In genomic region chr20:539848-540247, GRCh38 we compare ENCODE assay signal across 12 cellular contexts. TPM values are rescaled to one million over a fixed set of nuclear protein-coding genes. Genes with fewer than 3 reads are reported as not detected.
DNase-seq lines count a peak whose midpoint lies in the region; ATAC-seq, FAIRE-seq and TF ChIP-seq lines count a peak whose summit lies in the region.
"Had no signal": no experiment of that assay in that cellular context is flagged by ENCODE, and none has a peak within 500 bp of the region (broad histone marks: within the 10 kb centered on the region; RNA-seq: fewer than 3 reads in every experiment).

No MANE protein-coding gene starts in this region.

- H3K9me3 ChIP-seq in HepG2 (ENCODE audit: low read length): no peaks in the 10 kb centered on the region
- H3K9me3 ChIP-seq: upper lobe of left lung had no signal

- H3K79me2 ChIP-seq in HepG2 (ENCODE audit: insufficient read depth, low read length): peaks cover 82% of the 10 kb centered on the region

- H2AFZ ChIP-seq in HepG2 (ENCODE audit: low read length): no peak overlapping the region

- peaks cover 4 to 8% of the 10 kb centered on the region in 2 experiments; a peak in 3 of 5 replicates for H3K36me3 ChIP-seq in HepG2 (replicated peaks in 1 of 2; ENCODE audit: control insufficient read depth in 1 of 2, insufficient read depth in 2 of 2, low read length in 2 of 2)
- H3K36me3 ChIP-seq: upper lobe of left lung had no signal

- BruUV-seq in HepG2 (replicated peaks; lab: Mats Ljungman, UMichigan): no TSS peak

- in situ Hi-C loops in HepG2 (cut with HindIII; ENCODE audit: extremely low pct_ligation_motif_present, low pct_unique_long_range_greater_than_20kb): no loop called here

- H4K20me1 ChIP-seq in HepG2 (ENCODE audit: insufficient read depth, low read length): peaks cover 82% of the 10 kb centered on the region

- CTCF ChIA-PET in HepG2 (lab: Yijun Ruan, JAX; ENCODE audit: low intra/inter-chr PET ratio, low total read pairs): no interaction called here

- H3K4me3 Mint-ChIP-seq in natural killer cell: no peak overlapping the region
- H3K4me3 Mint-ChIP-seq in natural killer cell treated with Interleukin-12 subunit alpha and Interleukin-12 subunit beta and Interleukin-15 and Interleukin-18, amount 100 ng/mL, for 72 hours: no peak overlapping the region
- peak overlapping the region in 4 of 5 experiments; percentile 15 to 90 (median 50) for H3K4me3 Mint-ChIP-seq in brain

- peak overlapping the region; percentile 71 to 78 for H3K27ac Mint-ChIP-seq in natural killer cell
- H3K27ac Mint-ChIP-seq in natural killer cell treated with Interleukin-12 subunit alpha and Interleukin-12 subunit beta and Interleukin-15 and Interleukin-18, amount 100 ng/mL, for 72 hours: no peak overlapping the region
- peak overlapping the region in 2 of 5 experiments; percentile 13 to 14 for H3K27ac Mint-ChIP-seq in brain

- H3K36me3 Mint-ChIP-seq in natural killer cell: no peaks in the 10 kb centered on the region
- peaks cover 17% of the 10 kb centered on the region for H3K36me3 Mint-ChIP-seq in natural killer cell treated with Interleukin-12 subunit alpha and Interleukin-12 subunit beta and Interleukin-15 and Interleukin-18, amount 100 ng/mL, for 72 hours
- H3K36me3 Mint-ChIP-seq in brain: peaks cover 66% of the 10 kb centered on the region

- POLR2A ChIA-PET in HepG2 (lab: Yijun Ruan, JAX): interaction anchor here (1.4 to 5.6 kb wide), 2 partner anchors 8 to 28 kb away, joined by 5 to 22 read pairs; no protein-coding TSS in a partner anchor

- peaks cover 0 to 2% of the 10 kb centered on the region in 2 donors for H3K9me3 Mint-ChIP-seq in natural killer cell
- peaks cover 4% of the 10 kb centered on the region for H3K9me3 Mint-ChIP-seq in natural killer cell treated with Interleukin-12 subunit alpha and Interleukin-12 subunit beta and Interleukin-15 and Interleukin-18, amount 100 ng/mL, for 72 hours
- H3K9me3 Mint-ChIP-seq in brain: peaks cover 18 to 36% (median 27%) of the 10 kb centered on the region in 5 experiments

- peaks cover 84% of the 10 kb centered on the region for H3K4me1 ChIP-seq in HepG2 (ENCODE audit: insufficient read depth, low read length)

- TF ChIP-seq RAD21 in HepG2 (CRISPR knock-in tag; IDR thresholded peaks at IDR 0.05): no peak

- intact Hi-C loops in natural killer cell (cut with micrococcal nuclease) (loop anchor here (5.0 kb wide), 1 partner anchor 188 kb away; no protein-coding TSS in a partner anchor), HepG2 (cut with micrococcal nuclease; ENCODE audit: unreplicated experiment) (loop anchor here (5.0 kb wide), 2 partner anchors 38 to 107 kb away; no protein-coding TSS in a partner anchor)

- no peak for FAIRE-seq in HepG2 (lab: Jason Lieb, UNC)

- 45% methylated on average over 2 of the region's 2 CpGs for WGBS in HepG2 (ENCODE audit: low lambda C conversion rate)

- ATAC-seq in natural killer cell: no peak
- no peak for ATAC-seq in natural killer cell treated with Interleukin-12 subunit alpha and Interleukin-12 subunit beta and Interleukin-15 and Interleukin-18, amount 100 ng/mL, for 72 hours
- ATAC-seq in HepG2: no peak
- no peak for ATAC-seq in GM21825 (IDR thresholded peaks at IDR 0.05; ENCODE audit: unreplicated experiment)

- no peak overlapping the region for H3K27ac ChIP-seq in HepG2 (ENCODE audit: extremely low read length, insufficient read depth, low read length)
- H3K27ac ChIP-seq: KMS-11 had no signal

- TF ChIP-seq EP300 in HepG2 (IDR thresholded peaks at IDR 0.05; ENCODE audit: low read depth in 2 of 2, low read length in 2 of 2) (no peak), HepG2 (CRISPR knock-in tag; IDR thresholded peaks at IDR 0.05; ENCODE audit: borderline replicate concordance) (no peak)

- TF ChIP-seq POLR2A in HepG2 (IDR thresholded peaks at IDR 0.05; ENCODE audit: insufficient read depth in 1 of 2, low read depth in 2 of 2, low read length in 2 of 2): 0 out of 4 replicates have a peak, but pooled peaks of 1 of the 2 experiments have one; percentile 15

- H3K27me3 Mint-ChIP-seq in natural killer cell (ENCODE audit: low read depth in 2 of 2): no peaks in the 10 kb centered on the region
- H3K27me3 Mint-ChIP-seq in natural killer cell treated with Interleukin-12 subunit alpha and Interleukin-12 subunit beta and Interleukin-15 and Interleukin-18, amount 100 ng/mL, for 72 hours: no peaks in the 10 kb centered on the region
- H3K27me3 Mint-ChIP-seq in brain: peaks cover 5% of the 10 kb centered on the region

- peak overlapping the region; percentile 81 for H3K4me2 ChIP-seq in HepG2 (ENCODE audit: low read depth, low read length)

- H3K4me1 Mint-ChIP-seq in natural killer cell (peaks cover 93 to 94% of the 10 kb centered on the region in 2 donors), brain (peaks cover 96% of the 10 kb centered on the region)
- H3K4me1 Mint-ChIP-seq in natural killer cell treated with Interleukin-12 subunit alpha and Interleukin-12 subunit beta and Interleukin-15 and Interleukin-18, amount 100 ng/mL, for 72 hours (ENCODE audit: low read depth in 2 of 2): peaks cover 68 to 78% of the 10 kb centered on the region in 2 donors

- no peak for TF ChIP-seq CTCF in natural killer cell (IDR thresholded peaks at IDR 0.05)
- no peak for TF ChIP-seq CTCF in brain (conservative IDR thresholded peaks at IDR 0.05)
- TF ChIP-seq CTCF in HepG2 (CRISPR knock-in tag; IDR thresholded peaks at IDR 0.05): no peak

- H3K4me3 ChIP-seq in HepG2 (replicated peaks in 1 of 3; ENCODE audit: insufficient read depth in 1 of 3, low read depth in 2 of 3, low read length in 3 of 3): peak overlapping the region in 1 of 3 experiments; percentile 12; a peak in 1 of 6 replicates
- H3K4me3 ChIP-seq: upper lobe of left lung had no signal

- DNase-seq in natural killer cell (no peak), HepG2 (ENCODE audit: low spot score) (peak; percentile 51), SK-N-DZ (ENCODE audit: low spot score) (no peak), NCI-H2227 treated with DMSO at 0.1 percent for 48 hours (lab: John Stamatoyannopoulos, UW) (no peak)
- DNase-seq in natural killer cell treated with Interleukin-12 subunit alpha and Interleukin-12 subunit beta and Interleukin-15 and Interleukin-18, amount 100 ng/mL, for 72 hours (ENCODE audit: low spot score): no peak
- DNase-seq in stimulated activated naive CD4-positive, alpha-beta T cell treated with Interleukin-2 at 50 U/mL for 16 hours (lab: John Stamatoyannopoulos, UW): no peak
- DNase-seq: activated CD4-positive, alpha-beta T cell treated with anti-CD3 and anti-CD28 coated beads for 1 hour; C1 segment of cervical spinal cord; upper lobe of left lung had no signal

- 0 out of 2 replicates have a peak overlapping the region, but pooled peaks have one; percentile 3 for H3K9ac ChIP-seq in HepG2 (ENCODE audit: insufficient read depth, low read depth, low read length)
- H3K9ac ChIP-seq: KMS-11 had no signal

- peaks cover 0 to 3% of the 10 kb centered on the region in 2 experiments; a peak in 1 of 5 replicates for H3K27me3 ChIP-seq in HepG2 (ENCODE audit: control insufficient read depth in 1 of 2, insufficient read depth in 2 of 2, low read length in 2 of 2)
- H3K27me3 ChIP-seq: upper lobe of left lung had no signal

RNA-seq across cellular contexts. Expression of gene CSNK2A1, which starts 3.7 kb away (rescaled TPM):
- total RNA-seq in natural killer cell (10 to 100 TPM; 88.8 to 92.6 (median 88.9) TPM), HepG2 (2016; rRNA removed; fragmentation: Illumina TruSeq; extraction: Trizol) (231 and 288 TPM in 2 replicates)
- 100 to 1,000 TPM; 134 to 163 TPM for total RNA-seq in natural killer cell treated with Interleukin-12 subunit alpha and Interleukin-12 subunit beta and Interleukin-15 and Interleukin-18, amount 100 ng/mL, for 72 hours
- polyA plus RNA-seq in brain (ENCODE audit: insufficient read depth, low read depth, low replicate concordance) (120 TPM), HepG2 (2011; rRNA removed) (131 and 153 TPM in 2 replicates)
- total RNA-seq in HepG2 (2016; cell fraction: cytosol; rRNA removed; fragmentation: Illumina TruSeq; extraction: Trizol; ENCODE audit: low read depth): 61.5 and 68.7 TPM in 2 replicates
- total RNA-seq in HepG2 (2016; cell fraction: insoluble cytoplasmic fraction; rRNA removed; fragmentation: Illumina TruSeq; extraction: Trizol): 223 and 276 TPM in 2 replicates
- 134 and 154 TPM in 2 replicates for total RNA-seq in HepG2 (2016; cell fraction: membrane; rRNA removed; fragmentation: Illumina TruSeq; extraction: Trizol)
- total RNA-seq in HepG2 (2016; cell fraction: nucleus; rRNA removed; fragmentation: Illumina TruSeq; extraction: Trizol): 168 and 193 TPM in 2 replicates
- 111 and 139 TPM in 2 replicates for polyA plus RNA-seq in HepG2 (2011; cell fraction: cytosol; rRNA removed)
- polyA plus RNA-seq in HepG2 (2011; cell fraction: nucleus; rRNA removed): 88.9 and 104 TPM in 2 replicates
- polyA plus RNA-seq in HepG2 (2012): 170 and 173 TPM in 2 replicates
- 29.0 and 30.9 TPM in 2 replicates for polyA plus RNA-seq in HepG2 (2016; cell fraction: cytosol; fragmentation: Illumina TruSeq; extraction: Trizol; ENCODE audit: low read depth)
- polyA plus RNA-seq in HepG2 (2016; cell fraction: insoluble cytoplasmic fraction; fragmentation: Illumina TruSeq; extraction: Trizol; ENCODE audit: low read depth): 222 and 255 TPM in 2 replicates
- 56.7 and 58.4 TPM in 2 replicates for polyA plus RNA-seq in HepG2 (2016; cell fraction: membrane; fragmentation: Illumina TruSeq; extraction: Trizol; ENCODE audit: low read depth)
- 145 and 159 TPM in 2 replicates for polyA plus RNA-seq in HepG2 (2016; cell fraction: nucleus; fragmentation: Illumina TruSeq; extraction: Trizol; ENCODE audit: insufficient read depth, low read depth)
- 131 and 343 TPM in 2 replicates for polyA minus RNA-seq in HepG2 (2011; rRNA and poly(A)+ RNA removed; ENCODE audit: low replicate concordance)
- 168 and 178 TPM in 2 replicates for polyA minus RNA-seq in HepG2 (2011; cell fraction: cytosol; rRNA and poly(A)+ RNA removed)
- polyA minus RNA-seq in HepG2 (2011; cell fraction: nucleus; rRNA and poly(A)+ RNA removed): 284 and 317 TPM in 2 replicates
- polyA plus RNA-seq in SK-N-DZ (2014; cell fraction: cytosol; rRNA removed): 146 and 149 TPM in 2 replicates
- polyA plus RNA-seq in SK-N-DZ (2014; cell fraction: nucleus; rRNA removed): 86.3 and 90.8 TPM in 2 replicates

Comparison
In these comparisons a context has a peak if more than half of its experiments do, and no peak if none do; other contexts are left out.
1. H3K27ac Mint-ChIP-seq: peak in natural killer cell (2 of 2); none in natural killer cell treated with Interleukin-12 subunit alpha and Interleukin-12 subunit beta and Interleukin-15 and Interleukin-18, amount 100 ng/mL, for 72 hours (0 of 2).
2. H3K4me3 Mint-ChIP-seq: peak in brain (4 of 5); none in natural killer cell (single experiment) and natural killer cell treated with Interleukin-12 subunit alpha and Interleukin-12 subunit beta and Interleukin-15 and Interleukin-18, amount 100 ng/mL, for 72 hours (single experiment).